Comparison of ENCODE assay signal across 32 cellular contexts in the genomic region with DNA sequence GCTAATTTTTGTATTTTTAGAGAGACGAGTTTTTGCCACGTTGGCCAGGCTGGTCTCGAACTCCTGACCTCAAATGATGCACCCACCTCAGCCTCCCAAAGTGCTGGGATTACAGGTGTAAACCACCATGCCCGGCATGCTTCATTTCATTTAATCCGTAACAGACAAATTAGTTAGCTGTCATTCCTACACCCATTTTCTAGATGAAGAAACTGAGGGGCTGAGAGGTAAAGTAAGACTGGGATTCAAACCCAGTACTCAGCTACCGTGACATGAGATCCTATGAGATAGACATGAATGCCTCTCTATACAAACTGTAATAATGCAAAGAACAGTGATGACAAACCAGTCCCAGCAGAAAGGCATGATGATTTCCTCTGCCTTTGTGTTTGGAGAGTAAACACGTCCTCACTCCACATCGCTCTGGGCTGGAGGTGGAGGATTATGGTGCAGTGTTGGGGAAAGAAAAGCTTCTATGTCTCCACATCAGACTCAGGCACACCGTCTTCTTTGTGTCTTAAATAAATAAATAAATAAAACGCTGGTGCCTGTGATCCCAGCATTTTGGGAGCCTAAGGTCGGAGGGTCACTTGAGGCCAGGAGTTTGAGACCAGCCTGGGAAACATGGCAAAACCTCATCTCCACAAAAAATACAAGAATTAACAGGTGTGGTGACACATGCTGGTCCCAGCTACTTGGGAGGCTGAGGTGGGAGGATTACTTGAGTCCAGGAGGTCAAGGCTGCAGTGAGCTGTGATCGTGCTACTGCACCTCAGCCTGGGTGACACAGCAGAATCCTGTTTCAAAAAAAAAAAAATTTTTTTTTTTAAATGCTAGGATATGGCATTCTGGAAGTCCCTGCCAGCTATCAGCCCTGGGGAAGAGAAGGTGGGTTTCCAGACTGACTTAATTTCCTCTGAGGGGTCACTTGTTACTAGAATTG. TPM values are rescaled to one million over a fixed set of nuclear protein-coding genes. Genes with fewer than 3 reads are reported as not detected.
"Had no signal": no experiment of that assay in that cellular context is flagged by ENCODE, and none has a peak within 500 bp of the region (broad histone marks: within the 10 kb centered on the region; RNA-seq: fewer than 3 reads in every experiment).

No MANE protein-coding gene starts in this region.

- H3K27ac Mint-ChIP-seq: activated B cell treated with CpG ODN at 0.5 μM for 24 hours; activated CD8-positive, alpha-beta T cell treated with anti-CD3 and anti-CD28 coated beads for 36 hours; activated naive CD4-positive, alpha-beta T cell treated with anti-CD3 and anti-CD28 coated beads, Interleukin-2, amount 50 U/mL, for 24 hours; activated naive CD8-positive, alpha-beta T cell treated with anti-CD3 and anti-CD28 coated beads, Interleukin-2, amount 50 U/mL, for 24 hours; activated T-helper 2 cell treated with anti-CD3 and anti-CD28 coated beads, Interferon-gamma antibody, Interleukin-2, Interleukin-4, amounts not matched to agents 10 μg/mL and 5 μg/mL and 100 μg/mL, durations not matched to agents 14 hours and 24 hours and 36 hours; effector memory CD8-positive, alpha-beta T cell; natural killer cell; neural progenitor cell had no signal

- H3K4me3 Mint-ChIP-seq: activated B cell treated with CpG ODN at 0.5 μM for 24 hours; activated CD8-positive, alpha-beta T cell treated with anti-CD3 and anti-CD28 coated beads for 36 hours; activated naive CD4-positive, alpha-beta T cell treated with anti-CD3 and anti-CD28 coated beads, Interleukin-2, amount 50 U/mL, for 24 hours; activated naive CD8-positive, alpha-beta T cell treated with anti-CD3 and anti-CD28 coated beads, Interleukin-2, amount 50 U/mL, for 24 hours; effector memory CD8-positive, alpha-beta T cell; natural killer cell; neural progenitor cell had no signal

- H3K36me3 Mint-ChIP-seq: activated naive CD4-positive, alpha-beta T cell treated with anti-CD3 and anti-CD28 coated beads, Interleukin-2, amount 50 U/mL, for 24 hours; natural killer cell; neural progenitor cell had no signal

- H3K4me2 ChIP-seq: neural progenitor cell, smooth muscle cell had no signal

- H3K4me3 ChIP-seq: gastrocnemius medialis, left lung, lung, neural progenitor cell, right atrium auricular region, smooth muscle cell, suprapubic skin, tibial artery had no signal

- DNase-seq: activated B cell treated with CpG ODN at 0.5 μM for 24 hours; activated CD4-positive, alpha-beta T cell treated with anti-CD3 and anti-CD28 coated beads, Interleukin-2, amount 50 U/mL, for 1 hour; activated CD8-positive, alpha-beta T cell treated with anti-CD3 and anti-CD28 coated beads for 36 hours; activated naive CD8-positive, alpha-beta T cell treated with anti-CD3 and anti-CD28 coated beads, Interleukin-2, amount 50 U/mL, for 24 hours; activated T-cell treated with anti-CD3 and anti-CD28 coated beads, Interleukin-2, amount 50 U/mL, for 48 hours; amygdala; caudate nucleus; cortex of kidney; effector memory CD8-positive, alpha-beta T cell; erythroblast; gastrocnemius medialis; glutamatergic neuron; left lung; mesendoderm; natural killer cell; occipital lobe; stimulated activated CD4-positive, alpha-beta T cell treated with anti-CD3 and anti-CD28 coated beads, Interleukin-15, amount 100 ng/mL, for 24 hours; stimulated activated CD4-positive, alpha-beta T cell treated with anti-CD3 and anti-CD28 coated beads, Interleukin-2, amount 100 ng/mL, for 24 hours; stimulated activated naive CD4-positive, alpha-beta T cell; tibial artery had no signal

- H3K27me3 ChIP-seq: right atrium auricular region had no signal

- ATAC-seq: activated CD8-positive, alpha-beta T cell treated with anti-CD3 and anti-CD28 coated beads for 36 hours; activated naive CD8-positive, alpha-beta T cell treated with anti-CD3 and anti-CD28 coated beads, Interleukin-2, amount 50 U/mL, for 24 hours; effector memory CD8-positive, alpha-beta T cell; gastrocnemius medialis; left lung; natural killer cell had no signal

- FAIRE-seq: islet of Langerhans had no signal

- H3K27ac ChIP-seq: gastrocnemius medialis, left lung, neural progenitor cell, right atrium auricular region, suprapubic skin, tibial artery had no signal

- H2AFZ ChIP-seq: neural progenitor cell had no signal

- H3K9ac ChIP-seq: neural progenitor cell had no signal

- H3K9me3 ChIP-seq: gastrocnemius medialis, left lung, right atrium auricular region, suprapubic skin, tibial artery had no signal

- H3K36me3 ChIP-seq: gastrocnemius medialis, left lung, neural progenitor cell, right atrium auricular region, suprapubic skin, tibial artery had no signal

- H3K4me1 ChIP-seq: gastrocnemius medialis had no signal

RNA-seq across cellular contexts. Expression of a gene that starts 10.5 kb away (rescaled TPM):
- total RNA-seq: activated B cell treated with CpG ODN at 0.5 μM for 24 hours; activated CD8-positive, alpha-beta T cell treated with anti-CD3 and anti-CD28 coated beads for 36 hours; activated T-helper 2 cell treated with anti-CD3 and anti-CD28 coated beads, Interferon-gamma antibody, Interleukin-2, Interleukin-4, amounts not matched to agents 10 μg/mL and 5 μg/mL and 100 μg/mL, durations not matched to agents 14 hours and 24 hours and 36 hours; chondrocyte; gastrocnemius medialis; left lung; lung; mononuclear cell; natural killer cell; occipital lobe; pulmonary artery endothelial cell; right atrium auricular region; smooth muscle cell; suprapubic skin; ureter had no signal
- polyA plus RNA-seq: lung, smooth muscle cell had no signal
